ENCODE assay signal across 7 cellular contexts in the genomic region with DNA sequence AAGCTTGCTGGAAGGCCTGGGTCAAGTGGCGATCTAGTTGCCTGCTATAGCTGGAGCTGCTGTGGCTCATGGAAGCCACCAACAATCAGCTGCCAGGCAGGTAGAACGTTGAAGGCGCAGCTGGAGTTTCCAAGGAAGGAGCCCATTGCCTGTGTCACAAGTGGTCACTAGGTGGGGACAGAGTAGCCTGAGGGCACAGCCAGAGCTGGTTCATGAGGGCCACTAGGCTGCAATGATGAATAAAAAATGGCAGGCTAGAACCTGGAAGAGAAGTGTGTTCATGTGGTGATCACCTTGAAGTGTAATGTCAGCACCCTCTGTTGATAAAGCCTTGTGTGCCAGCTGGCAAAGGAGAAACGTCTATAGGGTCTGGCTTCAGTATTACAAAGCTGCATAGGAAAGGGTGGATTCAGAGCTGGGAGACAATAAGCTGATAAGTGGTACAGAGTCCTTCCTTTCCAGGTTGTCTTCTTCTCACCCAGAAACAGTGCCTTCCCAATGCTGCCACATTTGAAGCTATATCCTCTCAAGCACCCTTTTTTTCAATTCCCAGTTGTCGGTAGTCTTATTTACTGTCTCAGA.
DNase-seq lines count a peak whose midpoint lies in the region; ATAC-seq and TF ChIP-seq lines count a peak whose summit lies in the region.

No MANE protein-coding gene starts in this region.

- H3K9me3 Mint-ChIP-seq in GM23338: no peaks in the 10 kb centered on the region; the same call in 2 of the 3 replicates

- H3K4me2 ChIP-seq in GM23338 (no peak overlapping the region), Loucy (ENCODE audit: low read depth, low read length, poor library complexity, severe bottlenecking) (no peak overlapping the region)

- ATAC-seq in GM23338: peak; percentile 98

- H3K27ac ChIP-seq in GM23338 (ENCODE audit: low read depth): no peak overlapping the region
- H3K27ac ChIP-seq in SJSA1: no peak overlapping the region

- H3K9me3 ChIP-seq in Loucy (ENCODE audit: insufficient read depth, low read depth, low read length) (no peaks in the 10 kb centered on the region), SJSA1 (replicated peaks) (no peaks in the 10 kb centered on the region)

- peak; percentile 62 for DNase-seq in GM10266 (ENCODE audit: extremely low spot score)
- DNase-seq in GM23338 (ENCODE audit: low spot score): peak; percentile 89
- peak; percentile 24 to 66 for DNase-seq in SJSA1 (ENCODE audit: low read depth in 1 of 2, low spot score in 2 of 2)
- peak; percentile 53 to 66 for DNase-seq in cardiac fibroblast (ENCODE audit: low read depth in 2 of 2)
- DNase-seq in left kidney (ENCODE audit: low read depth, low spot score): peak; percentile 78
- peak; percentile 2 for DNase-seq in stimulated activated CD8-positive, alpha-beta memory T cell treated with anti-CD3 and anti-CD28 coated beads, Interleukin-12 subunit alpha, Interleukin-12 subunit beta, amount 100 ng/mL, for 24 hours (ENCODE audit: extremely low read depth)

- no peak overlapping the region for H3K27ac Mint-ChIP-seq in GM23338

- peak; percentile 85 for TF ChIP-seq CTCF in GM10266 (IDR thresholded peaks at IDR 0.05; ENCODE audit: control insufficient read depth, insufficient read depth, low read depth, missing control alignments)
- TF ChIP-seq CTCF in GM23338 (conservative IDR thresholded peaks at IDR 0.05; ENCODE audit: low read depth in 2 of 2): peak; percentile 88 to 92
- peak; percentile 95 for TF ChIP-seq CTCF in Loucy (conservative IDR thresholded peaks at IDR 0.05; ENCODE audit: low read length)
- TF ChIP-seq CTCF in cardiac fibroblast (IDR thresholded peaks at IDR 0.05; ENCODE audit: low read depth, low read length): peak; percentile 94

- H3K36me3 ChIP-seq in GM23338 (ENCODE audit: insufficient read depth) (no peaks in the 10 kb centered on the region), Loucy (ENCODE audit: insufficient read depth, low read length) (no peaks in the 10 kb centered on the region), SJSA1 (no peaks in the 10 kb centered on the region)

- no peaks in the 10 kb centered on the region; the same call in 2 of the 3 replicates for H3K36me3 Mint-ChIP-seq in GM23338 (ENCODE audit: low read depth)

- no peak overlapping the region for H3K9ac ChIP-seq in Loucy (ENCODE audit: low read depth, low read length, poor library complexity, severe bottlenecking)

- no peaks in the 10 kb centered on the region for H4K20me1 ChIP-seq in GM23338 (replicated peaks; ENCODE audit: insufficient read depth)
- H4K20me1 ChIP-seq in Loucy (ENCODE audit: insufficient read depth, low read length, poor library complexity, severe bottlenecking): no peaks in the 10 kb centered on the region

- no peaks in the 10 kb centered on the region for H3K4me1 ChIP-seq in GM23338 (ENCODE audit: insufficient read depth)
- no peaks in the 10 kb centered on the region for H3K4me1 ChIP-seq in Loucy (ENCODE audit: insufficient read depth, low read length, poor library complexity, severe bottlenecking)
- H3K4me1 ChIP-seq in SJSA1 (replicated peaks): no peaks in the 10 kb centered on the region

- H2AFZ ChIP-seq in GM23338 (peak overlapping the region; percentile 40; the same call in 1 of the 2 replicates), Loucy (ENCODE audit: low read length) (peak overlapping the region; percentile 73)

- no peak overlapping the region for H3K4me3 Mint-ChIP-seq in GM23338

- H3K27me3 Mint-ChIP-seq in GM23338 (ENCODE audit: insufficient read depth, low read depth, poor library complexity): peaks cover 2% of the 10 kb centered on the region

- H3F3A ChIP-seq in GM23338 (replicated peaks; ENCODE audit: low read depth) (no peaks in the 10 kb centered on the region), Loucy (ENCODE audit: low read depth) (no peaks in the 10 kb centered on the region)

- no peaks in the 10 kb centered on the region; the same call in 2 of the 3 replicates for H3K4me1 Mint-ChIP-seq in GM23338

- no peak overlapping the region for H3K4me3 ChIP-seq in GM23338
- no peak overlapping the region for H3K4me3 ChIP-seq in Loucy (ENCODE audit: low read length, poor library complexity, severe bottlenecking)
- H3K4me3 ChIP-seq in SJSA1: no peak overlapping the region
- H3K4me3 ChIP-seq in cardiac fibroblast (replicated peaks in 1 of 2; ENCODE audit: low read depth in 2 of 2, low read length in 2 of 2): no peak overlapping the region

- H3K79me2 ChIP-seq in GM23338 (replicated peaks; ENCODE audit: insufficient read depth): no peaks in the 10 kb centered on the region
- no peaks in the 10 kb centered on the region for H3K79me2 ChIP-seq in Loucy (ENCODE audit: insufficient read depth, low read length)

- no peaks in the 10 kb centered on the region for H3K27me3 ChIP-seq in GM23338 (ENCODE audit: insufficient read depth)
- H3K27me3 ChIP-seq in Loucy (ENCODE audit: insufficient read depth, low read length, poor library complexity, severe bottlenecking): no peaks in the 10 kb centered on the region
- no peaks in the 10 kb centered on the region; the same call in 1 of the 2 replicates for H3K27me3 ChIP-seq in SJSA1 (replicated peaks)

- H3K9me2 ChIP-seq in GM23338 (ENCODE audit: insufficient read depth) (no peaks in the 10 kb centered on the region), Loucy (replicated peaks; ENCODE audit: low read depth, low read length) (no peaks in the 10 kb centered on the region)

TF ChIP-seq in GM23338, 12 proteins besides CTCF, POLR2A, EP300 and RAD21:
- peak; percentile 29; the same call in 1 of the 2 replicates for TF ChIP-seq ZNF331 (CRISPR knock-in tag; IDR thresholded peaks at IDR 0.05; ENCODE audit: low read depth)
- TF ChIP-seq NANOG (IDR thresholded peaks at IDR 0.05; ENCODE audit: borderline replicate concordance): no peak
- TF ChIP-seq, protein P1, sequence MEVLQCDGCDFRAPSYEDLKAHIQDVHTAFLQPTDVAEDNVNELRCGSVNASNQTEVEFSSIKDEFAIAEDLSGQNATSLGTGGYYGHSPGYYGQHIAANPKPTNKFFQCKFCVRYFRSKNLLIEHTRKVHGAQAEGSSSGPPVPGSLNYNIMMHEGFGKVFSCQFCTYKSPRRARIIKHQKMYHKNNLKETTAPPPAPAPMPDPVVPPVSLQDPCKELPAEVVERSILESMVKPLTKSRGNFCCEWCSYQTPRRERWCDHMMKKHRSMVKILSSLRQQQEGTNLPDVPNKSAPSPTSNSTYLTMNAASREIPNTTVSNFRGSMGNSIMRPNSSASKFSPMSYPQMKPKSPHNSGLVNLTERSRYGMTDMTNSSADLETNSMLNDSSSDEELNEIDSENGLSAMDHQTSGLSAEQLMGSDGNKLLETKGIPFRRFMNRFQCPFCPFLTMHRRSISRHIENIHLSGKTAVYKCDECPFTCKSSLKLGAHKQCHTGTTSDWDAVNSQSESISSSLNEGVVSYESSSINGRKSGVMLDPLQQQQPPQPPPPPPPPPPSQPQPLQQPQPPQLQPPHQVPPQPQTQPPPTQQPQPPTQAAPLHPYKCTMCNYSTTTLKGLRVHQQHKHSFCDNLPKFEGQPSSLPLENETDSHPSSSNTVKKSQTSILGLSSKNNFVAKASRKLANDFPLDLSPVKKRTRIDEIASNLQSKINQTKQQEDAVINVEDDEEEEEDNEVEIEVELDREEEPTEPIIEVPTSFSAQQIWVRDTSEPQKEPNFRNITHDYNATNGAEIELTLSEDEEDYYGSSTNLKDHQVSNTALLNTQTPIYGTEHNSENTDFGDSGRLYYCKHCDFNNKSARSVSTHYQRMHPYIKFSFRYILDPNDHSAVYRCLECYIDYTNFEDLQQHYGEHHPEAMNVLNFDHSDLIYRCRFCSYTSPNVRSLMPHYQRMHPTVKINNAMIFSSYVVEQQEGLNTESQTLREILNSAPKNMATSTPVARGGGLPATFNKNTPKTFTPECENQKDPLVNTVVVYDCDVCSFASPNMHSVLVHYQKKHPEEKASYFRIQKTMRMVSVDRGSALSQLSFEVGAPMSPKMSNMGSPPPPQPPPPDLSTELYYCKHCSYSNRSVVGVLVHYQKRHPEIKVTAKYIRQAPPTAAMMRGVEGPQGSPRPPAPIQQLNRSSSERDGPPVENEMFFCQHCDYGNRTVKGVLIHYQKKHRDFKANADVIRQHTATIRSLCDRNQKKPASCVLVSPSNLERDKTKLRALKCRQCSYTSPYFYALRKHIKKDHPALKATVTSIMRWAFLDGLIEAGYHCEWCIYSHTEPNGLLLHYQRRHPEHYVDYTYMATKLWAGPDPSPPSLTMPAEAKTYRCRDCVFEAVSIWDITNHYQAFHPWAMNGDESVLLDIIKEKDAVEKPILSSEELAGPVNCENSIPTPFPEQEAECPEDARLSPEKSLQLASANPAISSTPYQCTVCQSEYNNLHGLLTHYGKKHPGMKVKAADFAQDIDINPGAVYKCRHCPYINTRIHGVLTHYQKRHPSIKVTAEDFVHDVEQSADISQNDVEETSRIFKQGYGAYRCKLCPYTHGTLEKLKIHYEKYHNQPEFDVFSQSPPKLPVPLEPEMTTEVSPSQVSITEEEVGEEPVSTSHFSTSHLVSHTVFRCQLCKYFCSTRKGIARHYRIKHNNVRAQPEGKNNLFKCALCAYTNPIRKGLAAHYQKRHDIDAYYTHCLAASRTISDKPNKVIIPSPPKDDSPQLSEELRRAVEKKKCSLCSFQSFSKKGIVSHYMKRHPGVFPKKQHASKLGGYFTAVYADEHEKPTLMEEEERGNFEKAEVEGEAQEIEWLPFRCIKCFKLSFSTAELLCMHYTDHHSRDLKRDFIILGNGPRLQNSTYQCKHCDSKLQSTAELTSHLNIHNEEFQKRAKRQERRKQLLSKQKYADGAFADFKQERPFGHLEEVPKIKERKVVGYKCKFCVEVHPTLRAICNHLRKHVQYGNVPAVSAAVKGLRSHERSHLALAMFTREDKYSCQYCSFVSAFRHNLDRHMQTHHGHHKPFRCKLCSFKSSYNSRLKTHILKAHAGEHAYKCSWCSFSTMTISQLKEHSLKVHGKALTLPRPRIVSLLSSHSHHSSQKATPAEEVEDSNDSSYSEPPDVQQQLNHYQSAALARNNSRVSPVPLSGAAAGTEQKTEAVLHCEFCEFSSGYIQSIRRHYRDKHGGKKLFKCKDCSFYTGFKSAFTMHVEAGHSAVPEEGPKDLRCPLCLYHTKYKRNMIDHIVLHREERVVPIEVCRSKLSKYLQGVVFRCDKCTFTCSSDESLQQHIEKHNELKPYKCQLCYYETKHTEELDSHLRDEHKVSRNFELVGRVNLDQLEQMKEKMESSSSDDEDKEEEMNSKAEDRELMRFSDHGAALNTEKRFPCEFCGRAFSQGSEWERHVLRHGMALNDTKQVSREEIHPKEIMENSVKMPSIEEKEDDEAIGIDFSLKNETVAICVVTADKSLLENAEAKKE (CRISPR knock-in tag; IDR thresholded peaks at IDR 0.05): peak; percentile 93
- TF ChIP-seq ZNF114 (CRISPR knock-in tag; IDR thresholded peaks at IDR 0.05): peak; percentile 95; the same call in 1 of the 2 replicates

Comparison
In these comparisons a context has a peak if more than half of its experiments do, and no peak if none do; other contexts are left out.
1. DNase-seq: peak in every context shown above with its lines; median percentile 89 in GM23338; 78 in left kidney; 62 in GM10266; 60 in cardiac fibroblast; 45 in SJSA1; 2 in stimulated activated CD8-positive, alpha-beta memory T cell treated with anti-CD3 and anti-CD28 coated beads, Interleukin-12 subunit alpha, Interleukin-12 subunit beta, amount 100 ng/mL, for 24 hours.